8 cellular contexts compared by ENCODE assay signal in the genomic region with DNA sequence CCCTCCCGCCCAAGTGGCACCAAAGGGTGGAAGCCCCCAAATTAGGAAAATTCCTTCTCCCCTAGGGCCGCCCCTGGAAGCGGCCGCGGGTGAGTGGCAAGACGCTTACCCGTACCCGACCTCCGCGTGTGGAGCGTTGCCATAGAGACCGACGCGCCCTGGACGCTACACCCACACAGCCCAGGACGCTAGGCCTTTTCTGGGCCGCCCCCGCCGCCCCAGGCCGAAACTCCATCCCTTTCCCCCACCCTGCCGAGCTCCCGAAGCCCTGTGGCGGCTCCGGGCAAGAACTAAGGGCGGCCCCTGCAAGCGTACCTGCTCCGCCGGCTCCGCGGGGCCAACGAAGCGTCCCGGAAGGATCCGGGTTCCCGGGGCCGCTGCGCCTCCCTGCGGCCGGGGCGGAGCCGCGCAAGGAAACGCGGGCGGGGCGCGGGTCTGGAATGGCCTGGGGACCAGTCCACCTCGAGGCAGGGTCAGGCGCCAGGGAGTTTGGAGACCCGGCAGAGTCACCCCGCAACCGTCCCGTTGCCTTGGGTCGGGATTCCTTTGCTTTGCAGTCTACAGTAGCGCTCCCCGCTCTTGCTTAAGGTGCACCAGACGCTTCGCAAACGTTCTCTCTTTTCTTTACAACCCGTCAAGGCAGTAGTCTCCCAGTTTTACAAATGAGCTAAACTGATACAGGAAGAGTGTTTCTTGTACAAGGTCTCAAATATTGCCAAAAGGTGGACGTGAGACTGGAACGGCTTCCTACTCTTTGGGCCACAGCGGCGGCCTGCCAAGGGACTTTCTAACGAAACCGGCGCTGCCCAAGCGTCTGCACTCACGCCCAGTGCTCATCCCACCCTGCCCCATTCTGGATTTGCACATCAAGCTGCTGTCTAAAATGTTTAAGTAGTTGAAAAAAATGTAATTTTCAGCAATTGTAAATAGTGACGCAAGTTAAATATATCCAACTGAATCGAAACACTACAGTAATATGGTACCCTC. TPM values are rescaled to one million over a fixed set of nuclear protein-coding genes. Genes with fewer than 3 reads are reported as not detected.
DNase-seq lines count a peak whose midpoint lies in the region; ATAC-seq and TF ChIP-seq lines count a peak whose summit lies in the region.

A gene with protein sequence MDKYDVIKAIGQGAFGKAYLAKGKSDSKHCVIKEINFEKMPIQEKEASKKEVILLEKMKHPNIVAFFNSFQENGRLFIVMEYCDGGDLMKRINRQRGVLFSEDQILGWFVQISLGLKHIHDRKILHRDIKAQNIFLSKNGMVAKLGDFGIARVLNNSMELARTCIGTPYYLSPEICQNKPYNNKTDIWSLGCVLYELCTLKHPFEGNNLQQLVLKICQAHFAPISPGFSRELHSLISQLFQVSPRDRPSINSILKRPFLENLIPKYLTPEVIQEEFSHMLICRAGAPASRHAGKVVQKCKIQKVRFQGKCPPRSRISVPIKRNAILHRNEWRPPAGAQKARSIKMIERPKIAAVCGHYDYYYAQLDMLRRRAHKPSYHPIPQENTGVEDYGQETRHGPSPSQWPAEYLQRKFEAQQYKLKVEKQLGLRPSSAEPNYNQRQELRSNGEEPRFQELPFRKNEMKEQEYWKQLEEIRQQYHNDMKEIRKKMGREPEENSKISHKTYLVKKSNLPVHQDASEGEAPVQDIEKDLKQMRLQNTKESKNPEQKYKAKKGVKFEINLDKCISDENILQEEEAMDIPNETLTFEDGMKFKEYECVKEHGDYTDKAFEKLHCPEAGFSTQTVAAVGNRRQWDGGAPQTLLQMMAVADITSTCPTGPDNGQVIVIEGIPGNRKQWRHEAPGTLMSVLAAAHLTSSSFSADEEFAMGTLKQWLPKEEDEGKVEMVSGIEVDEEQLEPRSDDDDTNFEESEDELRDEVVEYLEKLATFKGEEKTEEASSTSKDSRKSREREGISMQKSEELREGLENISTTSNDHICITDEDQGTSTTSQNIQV (minus strand): TSS at position 360 of the 987 bp plus-strand sequence. CDS start 1,591 bp downstream, outside the sequence.

- peaks cover 17% of the 10 kb centered on the region for H3K36me3 Mint-ChIP-seq in CD4-positive, CD25-positive, alpha-beta regulatory T cell
- H3K36me3 Mint-ChIP-seq in nephron progenitor cell (ENCODE audit: low read depth), result peaks cover 43% of the 10 kb centered on the region

- H4K20me1 ChIP-seq in PC-3 (ENCODE audit: low read length), result no peaks in the 10 kb centered on the region

- H3K27ac Mint-ChIP-seq in CD4-positive, CD25-positive, alpha-beta regulatory T cell, result peak within 1 kb of the TSS in 2 of 3 donors; percentile 2 to 6
- no peak within 1 kb of the TSS for H3K27ac Mint-ChIP-seq in nephron progenitor cell

- no peaks in the 10 kb centered on the region for H3K9me3 ChIP-seq in CD4-positive, CD25-positive, alpha-beta regulatory T cell (ENCODE audit: control insufficient read depth in 2 of 2, low read length in 2 of 2)
- H3K9me3 ChIP-seq in PC-3 (ENCODE audit: low read length) (no peaks in the 10 kb centered on the region), stomach smooth muscle (ENCODE audit: control insufficient read depth in 2 of 2, low read length in 2 of 2) (no peaks in the 10 kb centered on the region)

- no peaks in the 10 kb centered on the region for H3K9me3 Mint-ChIP-seq in CD4-positive, CD25-positive, alpha-beta regulatory T cell
- peaks cover 19% of the 10 kb centered on the region for H3K9me3 Mint-ChIP-seq in nephron progenitor cell

- peak; percentile 66 for TF ChIP-seq CTCF in PC-3 (conservative IDR thresholded peaks at IDR 0.05; ENCODE audit: low read depth, low read length)
- TF ChIP-seq CTCF in fibroblast of villous mesenchyme (IDR thresholded peaks at IDR 0.05; ENCODE audit: insufficient read depth, low read depth, low read length), result peak; percentile 73
- TF ChIP-seq CTCF in nephron progenitor cell (IDR thresholded peaks at IDR 0.05), result peak; percentile 67

- H3K4me3 Mint-ChIP-seq in CD4-positive, CD25-positive, alpha-beta regulatory T cell, result peak within 1 kb of the TSS; percentile 79 to 83 (median 82)
- peak within 1 kb of the TSS; percentile 90 for H3K4me3 Mint-ChIP-seq in nephron progenitor cell

- intact Hi-C loops in PC-3 (cut with micrococcal nuclease), result loop anchor here (2.0 to 5.0 kb wide), 2 partner anchors 72 to 217 kb away; no protein-coding TSS in a partner anchor

- peak; percentile 36 to 56 (median 55) for DNase-seq in CD4-positive, CD25-positive, alpha-beta regulatory T cell
- peak; percentile 36 for DNase-seq in GM19240 (ENCODE audit: insufficient read length, low spot score)
- peak; percentile 65 for DNase-seq in PC-3
- peak; percentile 37 for DNase-seq in activated T-helper 9 cell treated with anti-CD3 and anti-CD28 coated beads, Interleukin-2, amount 50 U/mL, for 16 hours (ENCODE audit: low read depth)
- peak; percentile 45 for DNase-seq in fibroblast of villous mesenchyme (ENCODE audit: low read depth)
- DNase-seq in nephron progenitor cell, result peak; percentile 88

- POLR2A ChIA-PET in PC-3 (lab: Charles Lee; ENCODE audit: unreplicated experiment), result no interaction called here

- H3K9ac ChIP-seq in PC-3 (ENCODE audit: low read length) (peak within 1 kb of the TSS; percentile 37), stomach smooth muscle (ENCODE audit: low read length in 2 of 2) (peak within 1 kb of the TSS; percentile 53 to 55)

- peaks cover 18% of the 10 kb centered on the region for H3K4me1 ChIP-seq in CD4-positive, CD25-positive, alpha-beta regulatory T cell (ENCODE audit: control insufficient read depth, insufficient read depth, low read length, poor library complexity, severe bottlenecking)
- peaks cover 8% of the 10 kb centered on the region; the same call in 1 of the 2 replicates for H3K4me1 ChIP-seq in PC-3 (ENCODE audit: insufficient read depth, low read length)
- H3K4me1 ChIP-seq in stomach smooth muscle (ENCODE audit: control insufficient read depth, insufficient read depth, low read length), result peaks cover 5% of the 10 kb centered on the region

- no TSS peak for BruUV-seq in PC-3 (replicated peaks; lab: Mats Ljungman, UMichigan)

- ATAC-seq in CD4-positive, CD25-positive, alpha-beta regulatory T cell (ENCODE audit: low read depth in 2 of 2), result peak; percentile 55 to 67
- peak; percentile 75 for ATAC-seq in HG03439 (IDR thresholded peaks at IDR 0.05; ENCODE audit: unreplicated experiment)
- peak; percentile 78 for ATAC-seq in PC-3

- H3K36me3 ChIP-seq in CD4-positive, CD25-positive, alpha-beta regulatory T cell (ENCODE audit: control insufficient read depth, insufficient read depth, low read length), result peaks cover 19% of the 10 kb centered on the region
- H3K36me3 ChIP-seq in PC-3 (ENCODE audit: low read depth, low read length), result no peaks in the 10 kb centered on the region
- H3K36me3 ChIP-seq in stomach smooth muscle (ENCODE audit: control insufficient read depth in 2 of 2, insufficient read depth in 2 of 2, low read length in 2 of 2), result peaks cover 12% of the 10 kb centered on the region in 2 donors

- peaks cover 39% of the 10 kb centered on the region for H3K27me3 Mint-ChIP-seq in CD4-positive, CD25-positive, alpha-beta regulatory T cell
- H3K27me3 Mint-ChIP-seq in nephron progenitor cell (ENCODE audit: low read depth, poor library complexity), result peaks cover 3% of the 10 kb centered on the region

- CTCF ChIA-PET in PC-3 (lab: Charles Lee), result interaction anchor here (0.6 to 0.7 kb wide), 2 partner anchors 193 to 238 kb away, joined by 3 read pairs; no protein-coding TSS in a partner anchor

- H3F3A ChIP-seq in PC-3 (ENCODE audit: low read length, unreplicated experiment), result no peaks in the 10 kb centered on the region

- peaks cover 4 to 21% (median 8%) of the 10 kb centered on the region in 4 donors for H3K4me1 Mint-ChIP-seq in CD4-positive, CD25-positive, alpha-beta regulatory T cell
- H3K4me1 Mint-ChIP-seq in nephron progenitor cell, result peaks cover 20% of the 10 kb centered on the region

- no peak within 1 kb of the TSS for H3K27ac ChIP-seq in CD4-positive, CD25-positive, alpha-beta regulatory T cell (ENCODE audit: insufficient read depth, low read length, poor library complexity, severe bottlenecking)
- no peak within 1 kb of the TSS for H3K27ac ChIP-seq in PC-3 (ENCODE audit: low read length)
- no peak within 1 kb of the TSS for H3K27ac ChIP-seq in stomach smooth muscle (ENCODE audit: low read length)

- H3K4me3 ChIP-seq in CD4-positive, CD25-positive, alpha-beta regulatory T cell (ENCODE audit: low read depth, low read length), result peak within 1 kb of the TSS; percentile 79
- peak within 1 kb of the TSS; percentile 87 for H3K4me3 ChIP-seq in PC-3 (ENCODE audit: low read length)
- H3K4me3 ChIP-seq in fibroblast of villous mesenchyme (ENCODE audit: low read depth, low read length), result peak within 1 kb of the TSS; percentile 68
- peak within 1 kb of the TSS; percentile 77 to 87 for H3K4me3 ChIP-seq in stomach smooth muscle (ENCODE audit: low read length in 2 of 2)

- H2AFZ ChIP-seq in PC-3 (ENCODE audit: low read length), result peak within 1 kb of the TSS; percentile 95

- no peaks in the 10 kb centered on the region for H3K9me2 ChIP-seq in PC-3 (replicated peaks; ENCODE audit: low read length)

- H3K27me3 ChIP-seq in CD4-positive, CD25-positive, alpha-beta regulatory T cell (ENCODE audit: control insufficient read depth, insufficient read depth, low read length), result peaks cover 6% of the 10 kb centered on the region
- H3K27me3 ChIP-seq in PC-3 (ENCODE audit: low read length) (no peaks in the 10 kb centered on the region), stomach smooth muscle (ENCODE audit: control insufficient read depth in 1 of 2, insufficient read depth in 2 of 2, low read length in 2 of 2) (no peaks in the 10 kb centered on the region)

- H3K79me2 ChIP-seq in PC-3 (ENCODE audit: low read length), result no peaks in the 10 kb centered on the region

- peak within 1 kb of the TSS; percentile 89 for H3K4me2 ChIP-seq in PC-3 (ENCODE audit: low read length)

RNA-seq across cellular contexts. Expression of the gene that starts here (rescaled TPM):
- total RNA-seq in CD4-positive, CD25-positive, alpha-beta regulatory T cell, result not detected
- under 1 TPM in 2 of 4 donors, not detected in 2; 0.06 to 0.07 TPM for polyA plus RNA-seq in CD4-positive, CD25-positive, alpha-beta regulatory T cell
- total RNA-seq in PC-3 (2014; rRNA removed) (0.07 TPM in 1 of 2 replicates, not detected in the other), fibroblast of villous mesenchyme (under 0.01 TPM in 2 replicates)

Comparison
In these comparisons a context has a peak if more than half of its experiments do, and no peak if none do; other contexts are left out.
1. Peak in DNase-seq, ATAC-seq and H3K4me3 ChIP-seq in CD4-positive, CD25-positive, alpha-beta regulatory T cell; RNA of the gene not detected or under 1 TPM.
2. Peak in DNase-seq, ATAC-seq, H3K4me3 ChIP-seq, H3K9ac ChIP-seq and H3K4me2 ChIP-seq in PC-3; RNA of the gene not detected or under 1 TPM.
3. Peak in DNase-seq and H3K4me3 ChIP-seq in fibroblast of villous mesenchyme; RNA of the gene not detected or under 1 TPM.
4. DNase-seq: peak in every context shown above with its lines; median percentile 88 in nephron progenitor cell; 65 in PC-3; 55 in CD4-positive, CD25-positive, alpha-beta regulatory T cell; 45 in fibroblast of villous mesenchyme; 37 in activated T-helper 9 cell treated with anti-CD3 and anti-CD28 coated beads, Interleukin-2, amount 50 U/mL, for 16 hours; 36 in GM19240.